ENCODE assay signal across 9 cellular contexts in genomic region chr2:196101325-196101981, GRCh38. TPM values are rescaled to one million over a fixed set of nuclear protein-coding genes. Genes with fewer than 3 reads are reported as not detected.
DNase-seq lines count a peak whose midpoint lies in the region; ATAC-seq and TF ChIP-seq lines count a peak whose summit lies in the region.
"Had no signal": no experiment of that assay in that cellular context is flagged by ENCODE, and none has a peak within 500 bp of the region (broad histone marks: within the 10 kb centered on the region; RNA-seq: fewer than 3 reads in every experiment).

No MANE protein-coding gene starts in this region.

- no peaks in the 10 kb centered on the region for H3K36me3 Mint-ChIP-seq in GM23338 (ENCODE audit: low read depth)

- no peaks in the 10 kb centered on the region for H3K9me3 Mint-ChIP-seq in GM23338

- no peak overlapping the region for H3K27ac ChIP-seq in GM23338 (ENCODE audit: low read depth)

- no peaks in the 10 kb centered on the region for H3K9me2 ChIP-seq in GM23338 (ENCODE audit: insufficient read depth)

- H3K79me2 ChIP-seq in GM23338 (replicated peaks; ENCODE audit: insufficient read depth), result no peaks in the 10 kb centered on the region

- H2AFZ ChIP-seq in GM23338, result peak overlapping the region; percentile 60; the same call in 1 of the 2 replicates

- no peak overlapping the region for H3K4me3 Mint-ChIP-seq in GM23338

- no peaks in the 10 kb centered on the region for H4K20me1 ChIP-seq in GM23338 (replicated peaks; ENCODE audit: insufficient read depth)

- peaks cover 14% of the 10 kb centered on the region for H3K4me1 ChIP-seq in GM23338 (ENCODE audit: insufficient read depth)

- H3K4me2 ChIP-seq in GM23338, result no peak overlapping the region

- no peak for TF ChIP-seq CTCF in GM23338 (conservative IDR thresholded peaks at IDR 0.05; ENCODE audit: low read depth in 2 of 2)

- H3K27me3 Mint-ChIP-seq in GM23338 (ENCODE audit: insufficient read depth, low read depth, poor library complexity), result no peaks in the 10 kb centered on the region

- peak; percentile 96 for ATAC-seq in GM18858 (IDR thresholded peaks at IDR 0.05; ENCODE audit: unreplicated experiment)
- ATAC-seq in GM23338, result no peak; the same call in 2 of the 3 replicates

- DNase-seq in GM23338 (ENCODE audit: low spot score), result no peak
- peak; percentile 76 for DNase-seq in NAMALWA (ENCODE audit: low spot score)
- DNase-seq in fibroblast of gingiva (ENCODE audit: low read depth), result peak; percentile 11
- DNase-seq in stimulated activated CD8-positive, alpha-beta memory T cell treated with anti-CD3 and anti-CD28 coated beads, Interleukin-7, amount 100 ng/mL, for 48 hours (ENCODE audit: extremely low read depth in 1 of 2, low read depth in 1 of 2), result peak; percentile 21 to 51
- no peak for DNase-seq in cerebellum (ENCODE audit: low spot score)
- no peak for DNase-seq in activated gamma-delta T cell (lab: John Stamatoyannopoulos, UW)
- DNase-seq in ecto neural progenitor cell (ENCODE audit: low spot score), result no peak
- DNase-seq: left cardiac atrium had no signal

- H3K27ac Mint-ChIP-seq in GM23338, result peak overlapping the region; percentile 69

- H3K36me3 ChIP-seq in GM23338 (ENCODE audit: insufficient read depth), result no peaks in the 10 kb centered on the region

- no peak overlapping the region for H3K4me3 ChIP-seq in GM23338

- H3F3A ChIP-seq in GM23338 (replicated peaks; ENCODE audit: low read depth), result no peaks in the 10 kb centered on the region

- H3K4me1 Mint-ChIP-seq in GM23338, result peaks cover 24% of the 10 kb centered on the region

- no peaks in the 10 kb centered on the region for H3K27me3 ChIP-seq in GM23338 (ENCODE audit: insufficient read depth)

TF ChIP-seq in GM23338, 12 proteins besides CTCF, POLR2A, EP300 and RAD21:
- TF ChIP-seq, protein P1, sequence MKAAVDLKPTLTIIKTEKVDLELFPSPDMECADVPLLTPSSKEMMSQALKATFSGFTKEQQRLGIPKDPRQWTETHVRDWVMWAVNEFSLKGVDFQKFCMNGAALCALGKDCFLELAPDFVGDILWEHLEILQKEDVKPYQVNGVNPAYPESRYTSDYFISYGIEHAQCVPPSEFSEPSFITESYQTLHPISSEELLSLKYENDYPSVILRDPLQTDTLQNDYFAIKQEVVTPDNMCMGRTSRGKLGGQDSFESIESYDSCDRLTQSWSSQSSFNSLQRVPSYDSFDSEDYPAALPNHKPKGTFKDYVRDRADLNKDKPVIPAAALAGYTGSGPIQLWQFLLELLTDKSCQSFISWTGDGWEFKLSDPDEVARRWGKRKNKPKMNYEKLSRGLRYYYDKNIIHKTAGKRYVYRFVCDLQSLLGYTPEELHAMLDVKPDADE (IDR thresholded peaks at IDR 0.05), result no peak
- TF ChIP-seq REST (IDR thresholded peaks at IDR 0.05; ENCODE audit: unreplicated experiment) (no peak), ZNF114 (CRISPR knock-in tag; IDR thresholded peaks at IDR 0.05) (no peak)
TF ChIP-seq in GM23338: peak in this region for 0.

RNA-seq across cellular contexts. Expression of gene DNAH7, which starts 32.8 kb away (rescaled TPM):
- total RNA-seq in GM23338 (2014; rRNA removed; shearing (Covaris generic)), result 0.27 and 0.35 TPM in 2 replicates
- 0.99 and 1.1 TPM in 2 replicates for polyA plus RNA-seq in GM23338 (2016; fragmentation: Nextera tagmentation; extraction: Ambion mirVana)
- total RNA-seq in cerebellum, result 12.1 TPM

Comparison
In these comparisons a context has a peak if more than half of its experiments do, and no peak if none do; other contexts are left out.
1. DNase-seq: peak in NAMALWA (single experiment), fibroblast of gingiva (single experiment) and stimulated activated CD8-positive, alpha-beta memory T cell treated with anti-CD3 and anti-CD28 coated beads, Interleukin-7, amount 100 ng/mL, for 48 hours (2 of 2); none in GM23338 (single experiment), cerebellum (single experiment), activated gamma-delta T cell (single experiment) and ecto neural progenitor cell (single experiment).